In the genomic region with DNA sequence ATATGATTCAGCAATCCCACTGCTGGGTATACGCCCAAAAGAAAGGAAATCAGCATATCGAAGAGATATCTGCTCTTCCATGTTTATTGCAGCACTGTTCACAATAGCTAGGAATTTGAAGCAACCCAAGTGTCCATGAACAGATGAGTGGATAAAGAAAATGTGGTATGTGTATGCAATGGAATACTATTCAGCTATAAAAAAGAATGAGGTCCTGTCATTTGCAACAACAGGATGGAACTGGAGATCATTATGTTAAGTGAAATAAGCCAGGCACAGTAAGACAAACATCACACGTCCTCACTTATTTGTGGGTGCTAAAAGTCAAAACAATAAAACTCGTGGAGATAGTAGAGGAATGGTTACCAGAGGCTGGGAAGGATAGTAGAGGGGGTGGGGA, we compare ENCODE assay signal across 2 cellular contexts.
TF ChIP-seq lines count a peak whose summit lies in the region.

No MANE protein-coding gene starts in this region.

TF ChIP-seq in SK-N-SH, 30 proteins besides CTCF, POLR2A, EP300 and RAD21 (continued from another document):
- TF ChIP-seq MXI1 (IDR thresholded peaks at IDR 0.05; ENCODE audit: low read depth, low read length): no peak
- no peak for TF ChIP-seq RCOR1 (IDR thresholded peaks at IDR 0.05; ENCODE audit: low read length)
- TF ChIP-seq, protein P1, sequence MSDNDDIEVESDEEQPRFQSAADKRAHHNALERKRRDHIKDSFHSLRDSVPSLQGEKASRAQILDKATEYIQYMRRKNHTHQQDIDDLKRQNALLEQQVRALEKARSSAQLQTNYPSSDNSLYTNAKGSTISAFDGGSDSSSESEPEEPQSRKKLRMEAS (IDR thresholded peaks at IDR 0.05; ENCODE audit: low read depth): no peak
- no peak for TF ChIP-seq RXRA (IDR thresholded peaks at IDR 0.05; ENCODE audit: borderline replicate concordance, low read depth)
- TF ChIP-seq, protein P2, sequence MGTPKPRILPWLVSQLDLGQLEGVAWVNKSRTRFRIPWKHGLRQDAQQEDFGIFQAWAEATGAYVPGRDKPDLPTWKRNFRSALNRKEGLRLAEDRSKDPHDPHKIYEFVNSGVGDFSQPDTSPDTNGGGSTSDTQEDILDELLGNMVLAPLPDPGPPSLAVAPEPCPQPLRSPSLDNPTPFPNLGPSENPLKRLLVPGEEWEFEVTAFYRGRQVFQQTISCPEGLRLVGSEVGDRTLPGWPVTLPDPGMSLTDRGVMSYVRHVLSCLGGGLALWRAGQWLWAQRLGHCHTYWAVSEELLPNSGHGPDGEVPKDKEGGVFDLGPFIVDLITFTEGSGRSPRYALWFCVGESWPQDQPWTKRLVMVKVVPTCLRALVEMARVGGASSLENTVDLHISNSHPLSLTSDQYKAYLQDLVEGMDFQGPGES (IDR thresholded peaks at IDR 0.05; ENCODE audit: low read depth, low read length): no peak
- TF ChIP-seq TAF1 (IDR thresholded peaks at IDR 0.05; ENCODE audit: borderline replicate concordance, low read depth, low read length): no peak
- TF ChIP-seq NFIC (IDR thresholded peaks at IDR 0.05; ENCODE audit: borderline replicate concordance): no peak
- TF ChIP-seq, protein P3, sequence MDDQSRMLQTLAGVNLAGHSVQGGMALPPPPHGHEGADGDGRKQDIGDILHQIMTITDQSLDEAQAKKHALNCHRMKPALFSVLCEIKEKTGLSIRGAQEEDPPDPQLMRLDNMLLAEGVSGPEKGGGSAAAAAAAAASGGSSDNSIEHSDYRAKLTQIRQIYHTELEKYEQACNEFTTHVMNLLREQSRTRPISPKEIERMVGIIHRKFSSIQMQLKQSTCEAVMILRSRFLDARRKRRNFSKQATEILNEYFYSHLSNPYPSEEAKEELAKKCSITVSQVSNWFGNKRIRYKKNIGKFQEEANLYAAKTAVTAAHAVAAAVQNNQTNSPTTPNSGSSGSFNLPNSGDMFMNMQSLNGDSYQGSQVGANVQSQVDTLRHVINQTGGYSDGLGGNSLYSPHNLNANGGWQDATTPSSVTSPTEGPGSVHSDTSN (IDR thresholded peaks at IDR 0.05): no peak
- TF ChIP-seq TCF12 (IDR thresholded peaks at IDR 0.05): no peak
TF ChIP-seq in SK-N-SH: peak in this region for 0.

TF ChIP-seq in K562, 482 proteins besides CTCF, POLR2A, EP300 and RAD21:
- TF ChIP-seq, protein P4, sequence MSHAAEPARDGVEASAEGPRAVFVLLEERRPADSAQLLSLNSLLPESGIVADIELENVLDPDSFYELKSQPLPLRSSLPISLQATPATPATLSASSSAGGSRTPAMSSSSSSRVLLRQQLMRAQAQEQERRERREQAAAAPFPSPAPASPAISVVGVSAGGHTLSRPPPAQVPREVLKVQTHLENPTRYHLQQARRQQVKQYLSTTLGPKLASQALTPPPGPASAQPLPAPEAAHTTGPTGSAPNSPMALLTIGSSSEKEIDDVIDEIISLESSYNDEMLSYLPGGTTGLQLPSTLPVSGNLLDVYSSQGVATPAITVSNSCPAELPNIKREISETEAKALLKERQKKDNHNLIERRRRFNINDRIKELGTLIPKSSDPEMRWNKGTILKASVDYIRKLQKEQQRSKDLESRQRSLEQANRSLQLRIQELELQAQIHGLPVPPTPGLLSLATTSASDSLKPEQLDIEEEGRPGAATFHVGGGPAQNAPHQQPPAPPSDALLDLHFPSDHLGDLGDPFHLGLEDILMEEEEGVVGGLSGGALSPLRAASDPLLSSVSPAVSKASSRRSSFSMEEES (CRISPR knock-in tag; IDR thresholded peaks at IDR 0.05): no peak
- peak; percentile 79 for TF ChIP-seq ZNF146 (CRISPR knock-in tag; IDR thresholded peaks at IDR 0.05; ENCODE audit: unreplicated experiment)
